Comparison of ENCODE assay signal across 1 cellular context in genomic region chr14:49585803-49586672, GRCh38.
TF ChIP-seq lines count a peak whose summit lies in the region.

Gene RPS29, minus strand, starts transcription at chr14:49586380. Its CDS starts 34 bp downstream, at chr14:49586346.

TF ChIP-seq in K562, 482 proteins besides CTCF, POLR2A, EP300 and RAD21 (continued from another document):
- TF ChIP-seq ATF4 (CRISPR knock-in tag; IDR thresholded peaks at IDR 0.05) (no peak), HDAC6 (IDR thresholded peaks at IDR 0.05; ENCODE audit: low read depth, low read length) (no peak), CHD1 (IDR thresholded peaks at IDR 0.05; ENCODE audit: low read length) (peak; percentile 59), ATF3 (IDR thresholded peaks at IDR 0.05) (peak; percentile 100), ATF3 (CRISPR knock-in tag; conservative IDR thresholded peaks at IDR 0.05) (peak; percentile 100), CBX1 (IDR thresholded peaks at IDR 0.05; ENCODE audit: low read depth) (peak; percentile 60; the same call in 1 of the 2 replicates), TFAP4 (CRISPR knock-in tag; IDR thresholded peaks at IDR 0.05; ENCODE audit: borderline replicate concordance) (peak; percentile 78), TARDBP (IDR thresholded peaks at IDR 0.05) (0 out of 2 replicates have a peak, but pooled peaks have one; percentile 34), TAF7 (tag; IDR thresholded peaks at IDR 0.05) (peak; percentile 86), MTA1 (IDR thresholded peaks at IDR 0.05; ENCODE audit: borderline replicate concordance) (peak; percentile 85; the same call in 1 of the 2 replicates), ESRRA (IDR thresholded peaks at IDR 0.05; ENCODE audit: borderline replicate concordance, low read depth) (peak; percentile 77; the same call in 1 of the 2 replicates), NFRKB (IDR thresholded peaks at IDR 0.05; ENCODE audit: low read depth) (peak; percentile 79; the same call in 1 of the 2 replicates), FUS (optimal IDR thresholded peaks at IDR 0.05; ENCODE audit: low read depth, low read length) (no peak), JUND (IDR thresholded peaks at IDR 0.05; ENCODE audit: borderline replicate concordance, low read depth, low read length) (peak; percentile 99), JUND (tag; IDR thresholded peaks at IDR 0.05; ENCODE audit: borderline replicate concordance, low read depth, low read length) (peak; percentile 98), CBX2 (IDR thresholded peaks at IDR 0.05; ENCODE audit: insufficient read depth, low read length, poor library complexity, severe bottlenecking) (no peak), USF1 (CRISPR knock-in tag; IDR thresholded peaks at IDR 0.05) (no peak), NEUROD1 (IDR thresholded peaks at IDR 0.05; ENCODE audit: borderline replicate concordance, low read depth, low read length, partially characterized antibody) (no peak), POLR2AphosphoS5 (IDR thresholded peaks at IDR 0.05; ENCODE audit: control insufficient read depth, insufficient read depth, low read depth, low read length) (peak; percentile 91), ZBTB9 (CRISPR knock-in tag; IDR thresholded peaks at IDR 0.05) (peak; percentile 58; the same call in 1 of the 2 replicates), ATF7 (IDR thresholded peaks at IDR 0.05) (peak; percentile 100), DMBX1 (CRISPR knock-in tag; IDR thresholded peaks at IDR 0.05; ENCODE audit: borderline replicate concordance) (peak; percentile 48; the same call in 1 of the 2 replicates), GTF2F1 (IDR thresholded peaks at IDR 0.05; ENCODE audit: low read depth, low read length) (peak; percentile 35; the same call in 1 of the 2 replicates), RB1 (IDR thresholded peaks at IDR 0.05; ENCODE audit: low read depth) (peak; percentile 28), ARID1B (IDR thresholded peaks at IDR 0.05) (peak; percentile 51; the same call in 1 of the 2 replicates), MTA3 (IDR thresholded peaks at IDR 0.05; ENCODE audit: borderline replicate concordance) (peak; percentile 71; the same call in 1 of the 2 replicates), JUNB (CRISPR knock-in tag; conservative IDR thresholded peaks at IDR 0.05) (peak; percentile 99), ILK (tag; IDR thresholded peaks at IDR 0.05; ENCODE audit: borderline replicate concordance, low read depth) (no peak), SOX6 (IDR thresholded peaks at IDR 0.05) (peak; percentile 65; the same call in 1 of the 2 replicates), KAT7 (CRISPR knock-in tag; IDR thresholded peaks at IDR 0.05; ENCODE audit: borderline replicate concordance) (peak; percentile 87; the same call in 1 of the 2 replicates), RFX7 (CRISPR knock-in tag; IDR thresholded peaks at IDR 0.05) (no peak)
- TF ChIP-seq, protein P1, sequence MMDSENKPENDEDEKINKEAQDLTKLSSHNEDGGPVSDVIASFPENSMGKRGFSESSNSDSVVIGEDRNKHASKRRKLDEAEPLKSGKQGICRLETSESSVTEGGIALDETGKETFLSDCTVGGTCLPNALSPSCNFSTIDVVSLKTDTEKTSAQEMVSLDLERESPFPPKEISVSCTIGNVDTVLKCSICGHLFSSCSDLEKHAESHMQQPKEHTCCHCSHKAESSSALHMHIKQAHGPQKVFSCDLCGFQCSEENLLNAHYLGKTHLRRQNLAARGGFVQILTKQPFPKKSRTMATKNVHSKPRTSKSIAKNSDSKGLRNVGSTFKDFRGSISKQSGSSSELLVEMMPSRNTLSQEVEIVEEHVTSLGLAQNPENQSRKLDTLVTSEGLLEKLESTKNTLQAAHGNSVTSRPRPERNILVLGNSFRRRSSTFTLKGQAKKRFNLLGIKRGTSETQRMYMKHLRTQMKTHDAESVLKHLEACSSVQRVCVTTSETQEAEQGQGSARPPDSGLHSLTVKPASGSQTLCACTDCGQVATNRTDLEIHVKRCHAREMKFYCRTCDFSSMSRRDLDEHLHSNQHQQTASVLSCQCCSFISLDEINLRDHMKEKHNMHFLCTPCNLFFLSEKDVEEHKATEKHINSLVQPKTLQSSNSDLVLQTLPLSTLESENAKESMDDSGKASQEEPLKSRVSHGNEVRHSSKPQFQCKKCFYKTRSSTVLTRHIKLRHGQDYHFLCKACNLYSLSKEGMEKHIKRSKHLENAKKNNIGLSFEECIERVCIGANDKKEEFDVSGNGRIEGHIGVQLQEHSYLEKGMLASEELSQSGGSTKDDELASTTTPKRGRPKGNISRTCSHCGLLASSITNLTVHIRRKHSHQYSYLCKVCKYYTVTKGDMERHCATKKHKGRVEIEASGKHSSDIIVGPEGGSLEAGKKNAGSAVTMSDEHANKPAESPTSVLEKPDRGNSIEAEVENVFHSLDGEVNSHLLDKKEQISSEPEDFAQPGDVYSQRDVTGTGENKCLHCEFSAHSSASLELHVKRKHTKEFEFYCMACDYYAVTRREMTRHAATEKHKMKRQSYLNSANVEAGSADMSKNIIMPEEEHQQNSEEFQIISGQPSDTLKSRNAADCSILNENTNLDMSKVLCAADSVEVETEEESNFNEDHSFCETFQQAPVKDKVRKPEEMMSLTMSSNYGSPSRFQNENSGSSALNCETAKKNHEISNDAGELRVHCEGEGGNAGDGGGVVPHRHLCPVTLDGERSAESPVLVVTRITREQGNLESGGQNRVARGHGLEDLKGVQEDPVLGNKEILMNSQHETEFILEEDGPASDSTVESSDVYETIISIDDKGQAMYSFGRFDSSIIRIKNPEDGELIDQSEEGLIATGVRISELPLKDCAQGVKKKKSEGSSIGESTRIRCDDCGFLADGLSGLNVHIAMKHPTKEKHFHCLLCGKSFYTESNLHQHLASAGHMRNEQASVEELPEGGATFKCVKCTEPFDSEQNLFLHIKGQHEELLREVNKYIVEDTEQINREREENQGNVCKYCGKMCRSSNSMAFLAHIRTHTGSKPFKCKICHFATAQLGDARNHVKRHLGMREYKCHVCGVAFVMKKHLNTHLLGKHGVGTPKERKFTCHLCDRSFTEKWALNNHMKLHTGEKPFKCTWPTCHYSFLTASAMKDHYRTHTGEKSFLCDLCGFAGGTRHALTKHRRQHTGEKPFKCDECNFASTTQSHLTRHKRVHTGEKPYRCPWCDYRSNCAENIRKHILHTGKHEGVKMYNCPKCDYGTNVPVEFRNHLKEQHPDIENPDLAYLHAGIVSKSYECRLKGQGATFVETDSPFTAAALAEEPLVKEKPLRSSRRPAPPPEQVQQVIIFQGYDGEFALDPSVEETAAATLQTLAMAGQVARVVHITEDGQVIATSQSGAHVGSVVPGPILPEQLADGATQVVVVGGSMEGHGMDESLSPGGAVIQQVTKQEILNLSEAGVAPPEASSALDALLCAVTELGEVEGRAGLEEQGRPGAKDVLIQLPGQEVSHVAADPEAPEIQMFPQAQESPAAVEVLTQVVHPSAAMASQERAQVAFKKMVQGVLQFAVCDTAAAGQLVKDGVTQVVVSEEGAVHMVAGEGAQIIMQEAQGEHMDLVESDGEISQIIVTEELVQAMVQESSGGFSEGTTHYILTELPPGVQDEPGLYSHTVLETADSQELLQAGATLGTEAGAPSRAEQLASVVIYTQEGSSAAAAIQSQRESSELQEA (IDR thresholded peaks at IDR 0.05; ENCODE audit: low read depth): no peak
- TF ChIP-seq, protein P2, sequence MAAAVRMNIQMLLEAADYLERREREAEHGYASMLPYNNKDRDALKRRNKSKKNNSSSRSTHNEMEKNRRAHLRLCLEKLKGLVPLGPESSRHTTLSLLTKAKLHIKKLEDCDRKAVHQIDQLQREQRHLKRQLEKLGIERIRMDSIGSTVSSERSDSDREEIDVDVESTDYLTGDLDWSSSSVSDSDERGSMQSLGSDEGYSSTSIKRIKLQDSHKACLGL (CRISPR knock-in tag; IDR thresholded peaks at IDR 0.05; ENCODE audit: borderline replicate concordance, poor library complexity, severe bottlenecking): peak; percentile 24
- TF ChIP-seq, protein P3, sequence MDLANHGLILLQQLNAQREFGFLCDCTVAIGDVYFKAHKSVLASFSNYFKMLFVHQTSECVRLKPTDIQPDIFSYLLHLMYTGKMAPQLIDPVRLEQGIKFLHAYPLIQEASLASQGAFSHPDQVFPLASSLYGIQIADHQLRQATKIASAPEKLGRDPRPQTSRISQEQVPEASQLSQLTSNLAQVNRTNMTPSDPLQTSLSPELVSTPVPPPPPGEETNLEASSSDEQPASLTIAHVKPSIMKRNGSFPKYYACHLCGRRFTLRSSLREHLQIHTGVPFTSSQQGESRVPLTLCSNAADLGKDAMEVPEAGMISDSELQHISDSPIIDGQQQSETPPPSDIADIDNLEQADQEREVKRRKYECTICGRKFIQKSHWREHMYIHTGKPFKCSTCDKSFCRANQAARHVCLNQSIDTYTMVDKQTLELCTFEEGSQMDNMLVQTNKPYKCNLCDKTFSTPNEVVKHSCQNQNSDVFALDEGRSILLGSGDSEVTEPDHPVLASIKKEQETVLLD (IDR thresholded peaks at IDR 0.05): peak; percentile 92
- TF ChIP-seq, protein P4, sequence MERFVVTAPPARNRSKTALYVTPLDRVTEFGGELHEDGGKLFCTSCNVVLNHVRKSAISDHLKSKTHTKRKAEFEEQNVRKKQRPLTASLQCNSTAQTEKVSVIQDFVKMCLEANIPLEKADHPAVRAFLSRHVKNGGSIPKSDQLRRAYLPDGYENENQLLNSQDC (CRISPR knock-in tag; IDR thresholded peaks at IDR 0.05): 0 out of 2 replicates have a peak, but pooled peaks have one; percentile 56
- TF ChIP-seq, protein P5, sequence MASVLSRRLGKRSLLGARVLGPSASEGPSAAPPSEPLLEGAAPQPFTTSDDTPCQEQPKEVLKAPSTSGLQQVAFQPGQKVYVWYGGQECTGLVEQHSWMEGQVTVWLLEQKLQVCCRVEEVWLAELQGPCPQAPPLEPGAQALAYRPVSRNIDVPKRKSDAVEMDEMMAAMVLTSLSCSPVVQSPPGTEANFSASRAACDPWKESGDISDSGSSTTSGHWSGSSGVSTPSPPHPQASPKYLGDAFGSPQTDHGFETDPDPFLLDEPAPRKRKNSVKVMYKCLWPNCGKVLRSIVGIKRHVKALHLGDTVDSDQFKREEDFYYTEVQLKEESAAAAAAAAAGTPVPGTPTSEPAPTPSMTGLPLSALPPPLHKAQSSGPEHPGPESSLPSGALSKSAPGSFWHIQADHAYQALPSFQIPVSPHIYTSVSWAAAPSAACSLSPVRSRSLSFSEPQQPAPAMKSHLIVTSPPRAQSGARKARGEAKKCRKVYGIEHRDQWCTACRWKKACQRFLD (CRISPR knock-in tag; IDR thresholded peaks at IDR 0.05): peak; percentile 49; the same call in 1 of the 2 replicates
